Comparison of ENCODE assay signal across 6 cellular contexts in the genomic region with DNA sequence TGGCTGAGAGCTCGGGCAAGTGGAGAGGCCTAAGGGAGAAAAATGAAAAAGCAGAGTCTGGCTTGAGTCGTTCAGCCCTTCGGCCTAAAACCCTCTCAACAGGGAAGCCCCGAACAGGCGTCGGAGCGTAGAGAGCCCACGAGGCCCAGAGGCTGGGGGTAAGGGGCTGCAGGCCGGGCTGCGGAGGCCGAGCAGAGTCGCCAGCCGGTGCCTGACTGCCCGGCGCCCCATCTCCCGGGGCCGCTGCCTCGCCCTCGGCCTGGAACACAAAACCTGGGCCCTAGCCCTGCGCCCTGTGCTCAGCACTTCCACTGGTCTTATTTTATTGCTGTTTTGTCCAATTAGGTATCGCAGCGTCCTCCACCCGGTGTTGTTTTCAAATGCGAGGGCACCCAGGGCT.
DNase-seq lines count a peak whose midpoint lies in the region; ATAC-seq, FAIRE-seq and TF ChIP-seq lines count a peak whose summit lies in the region.
"Not testable (repeated sequence)": the region's sequence is repeated elsewhere in the genome, so short reads cannot be mapped to it uniquely, and the experiment has no call there.

No MANE protein-coding gene starts in this region.

- H3K4me1 Mint-ChIP-seq in mesothelial cell of epicardium (peaks cover 38% of the 10 kb centered on the region), nephron progenitor cell (peaks cover 57% of the 10 kb centered on the region)

- not testable (repeated sequence) for H3K9me1 ChIP-seq in K562 (ENCODE audit: control insufficient read depth, insufficient read depth, low read length)

- not testable (repeated sequence) for H3K27me3 ChIP-seq in K562 (ENCODE audit: control insufficient read depth in 2 of 2, insufficient read depth in 2 of 2, low read length in 2 of 2); tibial artery

- POLR2A ChIA-PET in K562 (lab: Yijun Ruan, JAX), result not testable (repeated sequence)

- 84% methylated on average over 10 of the region's 24 CpGs for WGBS in K562 (ENCODE audit: insufficient coverage, low coverage, missing lambda C conversion rate)

- H3K4me2 ChIP-seq in K562 (ENCODE audit: insufficient read depth, low read length), result not testable (repeated sequence)

- DNase-seq in K562 (ENCODE audit: extremely low read depth in 1 of 4, low spot score in 3 of 4) (peak in 1 of 4 experiments; percentile 0), iris pigment epithelial cell (ENCODE audit: low read depth) (peak; percentile 6), retina (peak; percentile 15)
- not testable (repeated sequence) for DNase-seq in mesothelial cell of epicardium (ENCODE audit: low spot score in 2 of 2, unreplicated experiment in 2 of 2); nephron progenitor cell; tibial artery

- H2AFZ ChIP-seq in K562 (ENCODE audit: low read depth, low read length), result not testable (repeated sequence)

- not testable (repeated sequence) for H3K27me3 Mint-ChIP-seq in mesothelial cell of epicardium (ENCODE audit: low read depth); nephron progenitor cell (ENCODE audit: low read depth, poor library complexity)

- in situ Hi-C loops in K562 (cut with MboI), result not testable (repeated sequence)

- not testable (repeated sequence) for BruUV-seq in K562 (replicated peaks; lab: Mats Ljungman, UMichigan)

- not testable (repeated sequence) for H3K9ac ChIP-seq in K562 (ENCODE audit: insufficient read depth in 1 of 2, low read depth in 2 of 2, low read length in 2 of 2)

- not testable (repeated sequence) for H4K20me1 ChIP-seq in K562 (replicated peaks; ENCODE audit: control insufficient read depth, insufficient read depth, low read length)

- H3K27ac Mint-ChIP-seq in mesothelial cell of epicardium (peak overlapping the region; percentile 90), nephron progenitor cell (peak overlapping the region; percentile 90)

- not testable (repeated sequence) for TF ChIP-seq EP300 in K562 (IDR thresholded peaks at IDR 0.05; ENCODE audit: low read length)

- intact Hi-C loops in K562 (cut with micrococcal nuclease); tibial artery (cut with DNase I; ENCODE audit: low total_unique reads): not testable (repeated sequence)

- not testable (repeated sequence) for H3K4me1 ChIP-seq in K562 (replicated peaks in 1 of 2; ENCODE audit: control insufficient read depth in 2 of 2, insufficient read depth in 2 of 2, low read length in 2 of 2); tibial artery

- H3K27ac ChIP-seq in K562 (ENCODE audit: extremely low read depth, low read depth, low read length), result not testable (repeated sequence)
- peak overlapping the region; percentile 64 to 67 for H3K27ac ChIP-seq in tibial artery

- not testable (repeated sequence) for H3K79me2 ChIP-seq in K562 (ENCODE audit: control insufficient read depth, insufficient read depth, low read length)

- TF ChIP-seq CTCF in K562 (IDR thresholded peaks at IDR 0.05 in 2 of 3, conservative IDR thresholded peaks at IDR 0.05 in 1 of 3; ENCODE audit: insufficient read depth in 2 of 3, low read depth in 1 of 3, low read length in 3 of 3); mesothelial cell of epicardium (IDR thresholded peaks at IDR 0.05; ENCODE audit: unreplicated experiment); nephron progenitor cell (IDR thresholded peaks at IDR 0.05); tibial artery (IDR thresholded peaks at IDR 0.05): not testable (repeated sequence)

- CTCF ChIA-PET in K562 (lab: Yijun Ruan, JAX; ENCODE audit: low intra/inter-chr PET ratio), result not testable (repeated sequence)

- H3K4me3 Mint-ChIP-seq in mesothelial cell of epicardium (peak overlapping the region; percentile 50), nephron progenitor cell (peak overlapping the region; percentile 64)

- H3K36me3 ChIP-seq in K562 (ENCODE audit: control insufficient read depth, insufficient read depth, low read length); tibial artery: not testable (repeated sequence)

- not testable (repeated sequence) for H3K4me3 ChIP-seq in K562
- peak overlapping the region in 1 of 2 donors; percentile 19 for H3K4me3 ChIP-seq in tibial artery

- ATAC-seq in K562, result not testable (repeated sequence)

- H3K36me3 Mint-ChIP-seq in mesothelial cell of epicardium; nephron progenitor cell (ENCODE audit: low read depth): not testable (repeated sequence)

- H3K9me3 ChIP-seq in K562 (replicated peaks; ENCODE audit: control insufficient read depth, insufficient read depth, low read depth, low read length); tibial artery: not testable (repeated sequence)

- TF ChIP-seq POLR2A in K562 (conservative IDR thresholded peaks at IDR 0.05), result not testable (repeated sequence)

- not testable (repeated sequence) for TF ChIP-seq RAD21 in K562 (CRISPR knock-in tag; conservative IDR thresholded peaks at IDR 0.05 in 1 of 2, IDR thresholded peaks at IDR 0.05 in 1 of 2)

- not testable (repeated sequence) for H3K9me3 Mint-ChIP-seq in mesothelial cell of epicardium, nephron progenitor cell

- FAIRE-seq in K562 (lab: Jason Lieb, UNC), result not testable (repeated sequence)

TF ChIP-seq in K562, 482 proteins besides CTCF, POLR2A, EP300 and RAD21:
- TF ChIP-seq POLR2G (IDR thresholded peaks at IDR 0.05; ENCODE audit: low read depth, low read length), result 0 out of 2 replicates have a peak, but pooled peaks have one; percentile 26
